In the genomic region with DNA sequence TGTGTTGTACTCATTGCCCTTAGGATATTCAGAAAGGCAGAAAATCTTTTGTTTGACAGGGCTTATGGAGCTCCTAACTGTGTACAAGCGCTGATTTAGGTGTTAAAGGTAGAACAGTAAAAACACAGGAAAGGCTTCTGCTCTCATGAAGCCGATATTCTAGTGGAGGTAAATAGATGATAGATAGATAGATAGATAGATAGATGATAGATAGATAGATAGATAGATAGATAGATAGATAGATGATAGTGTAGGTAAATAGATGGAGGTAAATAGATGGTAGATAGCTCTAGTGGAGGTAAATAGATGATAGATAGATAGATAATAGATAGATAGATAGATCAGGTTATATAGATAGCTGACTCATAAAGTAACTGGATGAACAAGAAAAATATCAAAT, we compare ENCODE assay signal across 7 cellular contexts. TPM values are rescaled to one million over a fixed set of nuclear protein-coding genes. Genes with fewer than 3 reads are reported as not detected.
"Had no signal": no experiment of that assay in that cellular context is flagged by ENCODE, and none has a peak within 500 bp of the region (broad histone marks: within the 10 kb centered on the region; RNA-seq: fewer than 3 reads in every experiment).

No MANE protein-coding gene starts in this region.

- H3K4me3 ChIP-seq: GM12878 had no signal

- DNase-seq: GDM1, GF-D8 had no signal

- FAIRE-seq: G401.6, GM12878, GM12892, GM19239 had no signal

RNA-seq across cellular contexts. Expression of a gene that starts 39.4 kb away (rescaled TPM):
- total RNA-seq: G401, GM12878 had no signal
- polyA plus RNA-seq: GM12878 had no signal
